In the genomic region with DNA sequence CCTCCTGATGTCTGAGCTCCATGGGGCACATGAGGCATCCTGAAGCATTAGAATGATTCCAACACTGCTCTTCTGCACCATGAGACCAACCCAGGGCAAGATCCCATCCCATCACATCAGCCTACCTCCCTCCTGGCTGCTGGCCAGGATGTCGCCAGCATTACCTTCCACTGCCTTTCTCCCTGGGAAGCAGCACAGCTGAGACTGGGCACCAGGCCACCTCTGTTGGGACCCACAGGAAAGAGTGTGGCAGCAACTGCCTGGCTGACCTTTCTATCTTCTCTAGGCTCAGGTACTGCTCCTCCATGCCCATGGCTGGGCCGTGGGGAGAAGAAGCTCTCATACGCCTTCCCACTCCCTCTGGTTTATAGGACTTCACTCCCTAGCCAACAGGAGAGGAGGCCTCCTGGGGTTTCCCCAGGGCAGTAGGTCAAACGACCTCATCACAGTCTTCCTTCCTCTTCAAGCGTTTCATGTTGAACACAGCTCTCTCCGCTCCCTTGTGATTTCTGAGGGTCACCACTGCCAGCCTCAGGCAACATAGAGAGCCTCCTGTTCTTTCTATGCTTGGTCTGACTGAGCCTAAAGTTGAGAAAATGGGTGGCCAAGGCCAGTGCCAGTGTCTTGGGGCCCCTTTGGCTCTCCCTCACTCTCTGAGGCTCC, we compare ENCODE assay signal across 8 cellular contexts. TPM values are rescaled to one million over a fixed set of nuclear protein-coding genes. Genes with fewer than 3 reads are reported as not detected.
DNase-seq lines count a peak whose midpoint lies in the region; ATAC-seq and TF ChIP-seq lines count a peak whose summit lies in the region.

No MANE protein-coding gene starts in this region.

- BruUV-seq in Calu3 (replicated peaks; lab: Mats Ljungman, UMichigan): TSS peak; percentile 18

- ATAC-seq in GM18909 (IDR thresholded peaks at IDR 0.05; ENCODE audit: poor library complexity, unreplicated experiment) (peak; percentile 75), HG03378 (IDR thresholded peaks at IDR 0.05; ENCODE audit: unreplicated experiment) (peak; percentile 44), gastroesophageal sphincter (no peak), GM19395 (IDR thresholded peaks at IDR 0.05; ENCODE audit: unreplicated experiment) (no peak)

- peaks cover 0 to 32% (median 14%) of the 10 kb centered on the region in 3 donors for H3K4me1 ChIP-seq in gastroesophageal sphincter

- H3K4me1 Mint-ChIP-seq in Calu3 (ENCODE audit: low read depth, unreplicated experiment): peaks cover 24% of the 10 kb centered on the region

- CTCF ChIA-PET in Calu3 (lab: Charles Lee): interaction anchor here (1.0 kb wide), 1 partner anchor 11 kb away, joined by 3 read pairs; no protein-coding TSS in a partner anchor

- no peaks in the 10 kb centered on the region for H3K9me3 ChIP-seq in gastroesophageal sphincter

- TF ChIP-seq EP300 in gastroesophageal sphincter (IDR thresholded peaks at IDR 0.05): no peak

- H3K4me3 ChIP-seq in gastroesophageal sphincter: no peak overlapping the region

- TF ChIP-seq POLR2A in gastroesophageal sphincter (IDR thresholded peaks at IDR 0.05): no peak

- no peak overlapping the region for H3K4me3 Mint-ChIP-seq in Calu3 (ENCODE audit: low read depth, unreplicated experiment)

- H3K27ac ChIP-seq in gastroesophageal sphincter: peak overlapping the region in 3 of 4 donors; percentile 41 to 53 (median 43)

- H3K36me3 ChIP-seq in gastroesophageal sphincter: peaks cover 0 to 7% of the 10 kb centered on the region in 2 donors

- TF ChIP-seq CTCF in Calu3 (IDR thresholded peaks at IDR 0.05; ENCODE audit: unreplicated experiment) (no peak), gastroesophageal sphincter (IDR thresholded peaks at IDR 0.05) (no peak)

- no peaks in the 10 kb centered on the region for H3K9me3 Mint-ChIP-seq in Calu3 (ENCODE audit: low read depth, unreplicated experiment)

- no peaks in the 10 kb centered on the region for H3K27me3 ChIP-seq in gastroesophageal sphincter

- H3K27ac Mint-ChIP-seq in Calu3 (ENCODE audit: unreplicated experiment): no peak overlapping the region

- WGBS in gastroesophageal sphincter (ENCODE audit: low coverage in 1 of 2), 2 donors: 33 to 45% methylated on average over 1 to 6 of the region's 6 CpGs

- no peaks in the 10 kb centered on the region for H3K27me3 Mint-ChIP-seq in Calu3 (ENCODE audit: unreplicated experiment)

- peaks cover 52% of the 10 kb centered on the region for H3K36me3 Mint-ChIP-seq in Calu3 (ENCODE audit: insufficient read depth, unreplicated experiment)

- intact Hi-C loops in Calu3 (cut with micrococcal nuclease; ENCODE audit: unreplicated experiment): no loop called here

- DNase-seq in Calu3: no peak
- DNase-seq in SK-N-DZ (ENCODE audit: low spot score): no peak
- DNase-seq in OCI-M2 (lab: John Stamatoyannopoulos, UW; ENCODE audit: unreplicated experiment): no peak
- DNase-seq in pons (ENCODE audit: low spot score): no peak

RNA-seq across cellular contexts. Expression of gene RASSF5, which starts 11.1 kb away (rescaled TPM):
- total RNA-seq in Calu3 (2022): 6.1 and 6.5 TPM in 2 replicates
- total RNA-seq in gastroesophageal sphincter: 10 to 100 TPM in 2 of 4 donors, 1 to 10 TPM in 2; 6.2 to 23.3 (median 8.5) TPM
- polyA plus RNA-seq in SK-N-DZ (2014; cell fraction: cytosol; rRNA removed): 0.05 TPM in 1 of 2 replicates, not detected in the other
- polyA plus RNA-seq in SK-N-DZ (2014; cell fraction: nucleus; rRNA removed): not detected in 2 replicates

RNA-seq across cellular contexts. Expression of gene IKBKE, which starts 26.0 kb away (rescaled TPM):
- total RNA-seq in Calu3 (2022) (35.5 and 47.5 TPM in 2 replicates), gastroesophageal sphincter (1 to 10 TPM; 2.2 to 3.9 (median 2.7) TPM)
- 1.9 and 2.8 TPM in 2 replicates for polyA plus RNA-seq in SK-N-DZ (2014; cell fraction: cytosol; rRNA removed)
- polyA plus RNA-seq in SK-N-DZ (2014; cell fraction: nucleus; rRNA removed): 3.7 and 5.6 TPM in 2 replicates

Comparison
In these comparisons a context has a peak if more than half of its experiments do, and no peak if none do; other contexts are left out.
1. ATAC-seq: peak in GM18909 (single experiment) and HG03378 (single experiment); none in gastroesophageal sphincter (single experiment) and GM19395 (single experiment).